Comparison of ENCODE assay signal across 8 cellular contexts in the genomic region with DNA sequence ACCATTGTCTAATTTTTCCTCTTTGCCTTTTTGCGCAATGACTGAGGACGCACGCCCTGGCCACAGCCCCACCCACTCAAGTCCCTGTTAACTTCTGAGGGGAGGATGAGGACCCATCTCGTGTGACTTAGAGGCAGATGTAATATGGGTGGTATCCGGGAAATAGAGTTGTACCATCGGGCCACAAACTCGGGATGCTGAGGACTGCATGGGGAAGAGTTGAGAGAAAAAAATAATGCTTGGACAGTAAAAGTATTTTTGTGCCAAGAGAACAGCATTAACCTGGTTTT. TPM values are rescaled to one million over a fixed set of nuclear protein-coding genes. Genes with fewer than 3 reads are reported as not detected.
DNase-seq lines count a peak whose midpoint lies in the region; ATAC-seq and TF ChIP-seq lines count a peak whose summit lies in the region.

No MANE protein-coding gene starts in this region.

- POLR2A ChIA-PET in T-cell (lab: Charles Lee), result interaction anchor here in 1 of 2 donors (0.5 to 0.6 kb wide), 2 partner anchors 13 to 91 kb away, joined by 4 to 7 read pairs; no protein-coding TSS in a partner anchor

- peak overlapping the region; percentile 93 for H3K27ac ChIP-seq in left ventricle myocardium inferior (replicated peaks)
- H3K27ac ChIP-seq in stomach, result peak overlapping the region; percentile 71 to 98 (median 92)

- H3K4me1 ChIP-seq in left ventricle myocardium inferior, result peaks cover 50% of the 10 kb centered on the region
- H3K4me1 ChIP-seq in stomach, result peaks cover 11 to 46% (median 38%) of the 10 kb centered on the region in 4 donors

- H3K27me3 ChIP-seq in left ventricle myocardium inferior (ENCODE audit: low read depth) (no peaks in the 10 kb centered on the region), stomach (no peaks in the 10 kb centered on the region)

- H3K27me3 Mint-ChIP-seq in activated T-cell treated with anti-CD3 and anti-CD28 coated beads, Interleukin-2, amount 50 U/mL, for 24 hours, result no peaks in the 10 kb centered on the region
- no peaks in the 10 kb centered on the region for H3K27me3 Mint-ChIP-seq in T-cell

- CTCF ChIA-PET in T-cell (lab: Charles Lee), result interaction anchor here (0.5 to 5.3 kb wide), 9 partner anchors 11 to 424 kb away, joined by 3 to 30 read pairs (median 3); a partner anchor contains a TSS

- H3K4me1 Mint-ChIP-seq in activated T-cell treated with anti-CD3 and anti-CD28 coated beads, Interleukin-2, amount 50 U/mL, for 24 hours (ENCODE audit: low read depth), result peaks cover 39% of the 10 kb centered on the region
- peaks cover 38 to 45% (median 41%) of the 10 kb centered on the region in 3 donors for H3K4me1 Mint-ChIP-seq in T-cell

- WGBS in stomach, 5 donors, result 43 to 63% (median 53%) methylated on average over 7 of the region's 7 CpGs

- TF ChIP-seq CTCF in left ventricle myocardium inferior (IDR thresholded peaks at IDR 0.05; ENCODE audit: borderline replicate concordance) (no peak), stomach (IDR thresholded peaks at IDR 0.05) (no peak)

- peak overlapping the region; percentile 98 for H3K27ac Mint-ChIP-seq in activated T-cell treated with anti-CD3 and anti-CD28 coated beads, Interleukin-2, amount 50 U/mL, for 24 hours
- H3K27ac Mint-ChIP-seq in T-cell, result peak overlapping the region; percentile 98

- no peak for DNase-seq in activated T-cell treated with anti-CD3 and anti-CD28 coated beads, Interleukin-2, amount 50 U/mL, for 24 hours
- no peak for DNase-seq in activated T-cell treated with anti-CD3 and anti-CD28 coated beads, Interleukin-2, amount 50 U/mL, for 1 hour
- DNase-seq in T-cell (no peak), left ventricle myocardium inferior (no peak), stomach (no peak), hypothalamus (lab: John Stamatoyannopoulos, UW) (no peak)

- no peak for TF ChIP-seq EP300 in stomach (IDR thresholded peaks at IDR 0.05)

- peak; percentile 9 to 27 (median 22) for ATAC-seq in T-cell (replicated peaks in 1 of 4)
- ATAC-seq in GM19467 (IDR thresholded peaks at IDR 0.05; ENCODE audit: unreplicated experiment), result no peak
- ATAC-seq in GM19455 (IDR thresholded peaks at IDR 0.05; ENCODE audit: unreplicated experiment), result no peak

- H3K4me3 ChIP-seq in left ventricle myocardium inferior (peak overlapping the region; percentile 98), stomach (peak overlapping the region; percentile 73 to 96 (median 88))

- peaks cover 8% of the 10 kb centered on the region for H3K9me3 Mint-ChIP-seq in activated T-cell treated with anti-CD3 and anti-CD28 coated beads, Interleukin-2, amount 50 U/mL, for 24 hours
- no peaks in the 10 kb centered on the region for H3K9me3 Mint-ChIP-seq in T-cell

- intact Hi-C loops in left ventricle myocardium inferior (cut with micrococcal nuclease) (no loop called here), stomach (cut with DNase I; ENCODE audit: low total_unique reads) (no loop called here)

- H3K36me3 Mint-ChIP-seq in activated T-cell treated with anti-CD3 and anti-CD28 coated beads, Interleukin-2, amount 50 U/mL, for 24 hours (ENCODE audit: low read depth), result peaks cover 49% of the 10 kb centered on the region
- peaks cover 7% of the 10 kb centered on the region for H3K36me3 Mint-ChIP-seq in T-cell

- peak overlapping the region; percentile 96 for H3K4me3 Mint-ChIP-seq in activated T-cell treated with anti-CD3 and anti-CD28 coated beads, Interleukin-2, amount 50 U/mL, for 24 hours
- H3K4me3 Mint-ChIP-seq in T-cell, result peak overlapping the region; percentile 90 to 99 (median 97)

- H3K36me3 ChIP-seq in left ventricle myocardium inferior (no peaks in the 10 kb centered on the region), stomach (peaks cover 0 to 10% (median 4%) of the 10 kb centered on the region in 4 donors)

- no peaks in the 10 kb centered on the region for H3K9me3 ChIP-seq in left ventricle myocardium inferior (replicated peaks)
- no peaks in the 10 kb centered on the region for H3K9me3 ChIP-seq in stomach

- TF ChIP-seq POLR2A in stomach (IDR thresholded peaks at IDR 0.05), result no peak

RNA-seq across cellular contexts. Expression of a gene that starts 0.3 kb away (rescaled TPM):
- total RNA-seq in T-cell (1 to 10 TPM in 1 of 5 donors, under 1 TPM in 3, not detected in 1; 0.18 to 1.6 (median 0.74) TPM), left ventricle myocardium inferior (0.63 TPM), stomach (under 1 TPM in 2 of 5 donors, not detected in 3; 0.58 to 0.73 TPM)
- under 1 TPM; 0.23 to 0.31 (median 0.25) TPM for polyA plus RNA-seq in stomach

RNA-seq across cellular contexts. Expression of a gene that starts 0.5 kb away (rescaled TPM):
- total RNA-seq in T-cell, result 100 to 1,000 TPM in 1 of 5 donors, 10 to 100 TPM in 4; 79.0 to 109 (median 95.4) TPM
- total RNA-seq in left ventricle myocardium inferior, result 91.1 TPM
- total RNA-seq in stomach, result 100 to 1,000 TPM in 3 of 5 donors, 10 to 100 TPM in 1, 1 to 10 TPM in 1; 7.8 to 192 (median 101) TPM
- 100 to 1,000 TPM; 160 to 185 (median 167) TPM for polyA plus RNA-seq in stomach

RNA-seq across cellular contexts. Expression of a gene that starts 33.7 kb away (rescaled TPM):
- total RNA-seq in T-cell (10 to 100 TPM in 3 of 5 donors, 1 to 10 TPM in 2; 6.3 to 16.5 (median 13.2) TPM), left ventricle myocardium inferior (4.2 TPM), stomach (10 to 100 TPM in 1 of 5 donors, 1 to 10 TPM in 2, not detected in 2; 3.8 to 19.3 (median 8.6) TPM)
- 1 to 10 TPM; 4.5 to 6.5 (median 4.6) TPM for polyA plus RNA-seq in stomach

RNA-seq across cellular contexts. Expression of a gene that starts 34.3 kb away (rescaled TPM):
- 10 to 100 TPM in 3 of 5 donors, 1 to 10 TPM in 2; 6.3 to 19.1 (median 13.4) TPM for total RNA-seq in T-cell
- total RNA-seq in left ventricle myocardium inferior, result 29.3 TPM
- 10 to 100 TPM in 2 of 5 donors, 1 to 10 TPM in 2, not detected in 1; 7.6 to 21.6 (median 13.6) TPM for total RNA-seq in stomach
- 10 to 100 TPM; 20.3 to 29.1 (median 21.1) TPM for polyA plus RNA-seq in stomach

RNA-seq across cellular contexts. Expression of a gene that starts 52.3 kb away (rescaled TPM):
- 100 to 1,000 TPM; 177 to 204 (median 191) TPM for total RNA-seq in T-cell
- 84.5 TPM for total RNA-seq in left ventricle myocardium inferior
- total RNA-seq in stomach, result 100 to 1,000 TPM in 3 of 5 donors, 10 to 100 TPM in 2; 44.0 to 220 (median 148) TPM
- polyA plus RNA-seq in stomach, result 100 to 1,000 TPM; 355 to 561 (median 368) TPM

Comparison
In these comparisons a context has a peak if more than half of its experiments do, and no peak if none do; other contexts are left out.
1. ATAC-seq: peak in T-cell (4 of 4); none in GM19467 (single experiment) and GM19455 (single experiment).